Comparison of ENCODE assay signal across 15 cellular contexts in the genomic region with DNA sequence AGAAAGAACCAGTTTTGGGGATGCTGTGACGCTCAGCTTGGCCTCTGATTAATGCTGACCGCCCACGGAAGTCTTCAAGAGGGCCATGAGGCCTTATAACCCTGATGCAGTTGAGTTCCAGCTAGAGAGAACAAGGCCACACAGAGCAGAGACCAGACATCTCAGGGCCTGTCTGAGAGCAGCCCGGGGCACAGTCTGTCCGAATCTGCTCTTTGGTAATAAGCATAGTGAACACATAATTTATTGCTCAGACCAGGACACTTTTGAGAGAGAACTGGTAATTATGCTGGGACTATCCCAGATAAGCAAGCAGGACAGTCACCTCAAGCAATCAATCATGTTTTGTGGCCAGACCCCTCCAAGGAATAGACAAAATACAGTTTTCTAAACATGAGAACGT.
A peak's percentile ranks its signal among the peaks of the same experiment; 100 is the strongest.
DNase-seq lines count a peak whose midpoint lies in the region; ATAC-seq, FAIRE-seq and TF ChIP-seq lines count a peak whose summit lies in the region.
"Had no signal": no experiment of that assay in that cellular context is flagged by ENCODE, and none has a peak within 500 bp of the region (broad histone marks: within the 10 kb centered on the region; RNA-seq: fewer than 3 reads in every experiment).

No MANE protein-coding gene starts in this region.

- H3K4me1 ChIP-seq in HEK293 (ENCODE audit: control insufficient read depth, insufficient read depth, low read length) (no peaks in the 10 kb centered on the region), astrocyte (ENCODE audit: insufficient read depth, low read length) (peaks cover 31% of the 10 kb centered on the region), testis (peaks cover 44% of the 10 kb centered on the region)

- no peak overlapping the region for H3K9ac ChIP-seq in astrocyte (ENCODE audit: low read length)

- TF ChIP-seq POLR2A in testis (IDR thresholded peaks at IDR 0.05), result no peak

- CTCF ChIA-PET in HEK293 (lab: Yijun Ruan, JAX), result interaction anchor here (0.5 to 1.0 kb wide), 3 partner anchors 9 to 1491 kb away, joined by 3 to 4 read pairs (median 3); no protein-coding TSS in a partner anchor

- H3K36me3 Mint-ChIP-seq in astrocyte (ENCODE audit: low read depth, unreplicated experiment), result no peaks in the 10 kb centered on the region

- H3K4me3 ChIP-seq in HEK293 (ENCODE audit: low read depth, low read length) (no peak overlapping the region), astrocyte (ENCODE audit: insufficient read depth, low read depth, low read length) (no peak overlapping the region), testis (no peak overlapping the region)
- H3K4me3 ChIP-seq: Peyer's patch had no signal

- POLR2A ChIA-PET in HEK293 (lab: Yijun Ruan, JAX), result no interaction called here

- no peaks in the 10 kb centered on the region for H3K27me3 ChIP-seq in astrocyte (ENCODE audit: insufficient read depth, low read length)
- no peaks in the 10 kb centered on the region for H3K27me3 ChIP-seq in testis
- H3K27me3 ChIP-seq: Peyer's patch had no signal

- TF ChIP-seq CTCF in HEK293 (tag by site-specific recombination; IDR thresholded peaks at IDR 0.05) (no peak), astrocyte (IDR thresholded peaks at IDR 0.05; ENCODE audit: insufficient read depth, low read depth, low read length) (no peak), testis (IDR thresholded peaks at IDR 0.05) (no peak)

- H3K36me3 ChIP-seq in HEK293 (ENCODE audit: control insufficient read depth in 2 of 2, insufficient read depth in 1 of 2, low read length in 2 of 2) (no peaks in the 10 kb centered on the region), astrocyte (ENCODE audit: insufficient read depth, low read length) (no peaks in the 10 kb centered on the region), testis (ENCODE audit: low read depth, missing control alignments) (no peaks in the 10 kb centered on the region)
- H3K36me3 ChIP-seq: Peyer's patch had no signal

- H3K27ac ChIP-seq in HEK293 (ENCODE audit: extremely low read depth, low read depth, low read length) (no peak overlapping the region), astrocyte (ENCODE audit: low read depth, low read length) (no peak overlapping the region), testis (peak overlapping the region; percentile 50 to 62)

- H3K9me3 ChIP-seq in HEK293 (ENCODE audit: control insufficient read depth, insufficient read depth, low read depth, low read length) (no peaks in the 10 kb centered on the region), astrocyte (ENCODE audit: insufficient read depth, low read depth, low read length) (no peaks in the 10 kb centered on the region), testis (no peaks in the 10 kb centered on the region)
- H3K9me3 ChIP-seq: Peyer's patch had no signal

- ATAC-seq in GM19455 (IDR thresholded peaks at IDR 0.05; ENCODE audit: unreplicated experiment) (no peak), HG02981 (IDR thresholded peaks at IDR 0.05; ENCODE audit: unreplicated experiment) (no peak)

- H3K27me3 Mint-ChIP-seq in astrocyte (ENCODE audit: low read depth, unreplicated experiment), result peaks cover 3% of the 10 kb centered on the region

- peaks cover 35% of the 10 kb centered on the region for H3K4me1 Mint-ChIP-seq in astrocyte (ENCODE audit: low read depth, unreplicated experiment)

- no peak overlapping the region for H3K4me2 ChIP-seq in astrocyte (ENCODE audit: low read length)

- no peak overlapping the region for H3K27ac Mint-ChIP-seq in astrocyte (ENCODE audit: unreplicated experiment)
- H3K27ac Mint-ChIP-seq: activated T-helper 2 cell treated with anti-CD3 and anti-CD28 coated beads, Interferon-gamma antibody, Interleukin-2, Interleukin-4, amounts not matched to agents 10 μg/mL and 5 μg/mL and 100 μg/mL, durations not matched to agents 14 hours and 24 hours and 36 hours had no signal

- H4K20me1 ChIP-seq in astrocyte (ENCODE audit: insufficient read depth, low read length), result no peaks in the 10 kb centered on the region

- H3K9me3 Mint-ChIP-seq in astrocyte (ENCODE audit: unreplicated experiment), result no peaks in the 10 kb centered on the region
- H3K9me3 Mint-ChIP-seq: activated T-helper 2 cell treated with anti-CD3 and anti-CD28 coated beads, Interferon-gamma antibody, Interleukin-2, Interleukin-4, amounts not matched to agents 10 μg/mL and 5 μg/mL and 100 μg/mL, durations not matched to agents 14 hours and 24 hours and 36 hours had no signal

- H3K4me3 Mint-ChIP-seq in astrocyte (ENCODE audit: unreplicated experiment), result no peak overlapping the region

- 52 to 55% methylated on average over 6 of the region's 6 CpGs for WGBS in testis, 2 donors

- no peaks in the 10 kb centered on the region for H3K79me2 ChIP-seq in astrocyte (ENCODE audit: insufficient read depth, low read length)

- intact Hi-C loops in testis (cut with DNase I; ENCODE audit: low total_unique reads), result no loop called here

- DNase-seq in astrocyte (ENCODE audit: low read depth) (peak; percentile 64), mesenteric fat pad (ENCODE audit: low spot score) (peak; percentile 64), testis (no peak), NCI-H748 (lab: John Stamatoyannopoulos, UW; ENCODE audit: unreplicated experiment) (no peak)
- DNase-seq: activated CD4-positive, alpha-beta T cell treated with anti-CD3 and anti-CD28 coated beads, Interleukin-2, amount 50 U/mL, for 1 hour; NCI-H1092; NCI-H510A treated with DMSO at 0.1 percent for 48 hours; retina; stimulated activated CD4-positive, alpha-beta T cell treated with anti-CD3 and anti-CD28 coated beads, Interleukin-4, amount 100 ng/mL, for 4 hours; stimulated activated naive CD4-positive, alpha-beta T cell treated with Interleukin-2 at 50 U/mL for 16 hours had no signal

- no peak for FAIRE-seq in astrocyte (lab: Jason Lieb, UNC)

- H2AFZ ChIP-seq in astrocyte (ENCODE audit: low read depth, low read length), result peak overlapping the region; percentile 53

TF ChIP-seq in HEK293, 187 proteins besides CTCF, POLR2A, EP300 and RAD21 (continues in another document):
- TF ChIP-seq PRDM1 (tag by site-specific recombination; IDR thresholded peaks at IDR 0.05) (no peak), ZBTB48 (tag by site-specific recombination; IDR thresholded peaks at IDR 0.05) (no peak), SP7 (tag by site-specific recombination; IDR thresholded peaks at IDR 0.05) (peak; percentile 80), GLIS2 (tag by site-specific recombination; IDR thresholded peaks at IDR 0.05) (no peak), ZNF354C (tag by site-specific recombination; IDR thresholded peaks at IDR 0.05; ENCODE audit: borderline replicate concordance, low read depth) (no peak), KLF9 (tag by site-specific recombination; IDR thresholded peaks at IDR 0.05; ENCODE audit: low read depth) (no peak), ZBTB20 (tag by site-specific recombination; IDR thresholded peaks at IDR 0.05) (peak; percentile 42; the same call in 1 of the 2 replicates), ZNF585B (tag by site-specific recombination; IDR thresholded peaks at IDR 0.05) (no peak), ZNF791 (tag by site-specific recombination; IDR thresholded peaks at IDR 0.05) (no peak), HOXC10 (CRISPR knock-in tag; IDR thresholded peaks at IDR 0.05) (no peak), ZNF155 (tag by site-specific recombination; IDR thresholded peaks at IDR 0.05) (no peak), WT1 (tag by site-specific recombination; IDR thresholded peaks at IDR 0.05) (no peak), ZBTB21 (tag by site-specific recombination; IDR thresholded peaks at IDR 0.05) (no peak), GLI2 (tag by site-specific recombination; IDR thresholded peaks at IDR 0.05; ENCODE audit: borderline replicate concordance, low read depth) (no peak)
- TF ChIP-seq, protein P1, sequence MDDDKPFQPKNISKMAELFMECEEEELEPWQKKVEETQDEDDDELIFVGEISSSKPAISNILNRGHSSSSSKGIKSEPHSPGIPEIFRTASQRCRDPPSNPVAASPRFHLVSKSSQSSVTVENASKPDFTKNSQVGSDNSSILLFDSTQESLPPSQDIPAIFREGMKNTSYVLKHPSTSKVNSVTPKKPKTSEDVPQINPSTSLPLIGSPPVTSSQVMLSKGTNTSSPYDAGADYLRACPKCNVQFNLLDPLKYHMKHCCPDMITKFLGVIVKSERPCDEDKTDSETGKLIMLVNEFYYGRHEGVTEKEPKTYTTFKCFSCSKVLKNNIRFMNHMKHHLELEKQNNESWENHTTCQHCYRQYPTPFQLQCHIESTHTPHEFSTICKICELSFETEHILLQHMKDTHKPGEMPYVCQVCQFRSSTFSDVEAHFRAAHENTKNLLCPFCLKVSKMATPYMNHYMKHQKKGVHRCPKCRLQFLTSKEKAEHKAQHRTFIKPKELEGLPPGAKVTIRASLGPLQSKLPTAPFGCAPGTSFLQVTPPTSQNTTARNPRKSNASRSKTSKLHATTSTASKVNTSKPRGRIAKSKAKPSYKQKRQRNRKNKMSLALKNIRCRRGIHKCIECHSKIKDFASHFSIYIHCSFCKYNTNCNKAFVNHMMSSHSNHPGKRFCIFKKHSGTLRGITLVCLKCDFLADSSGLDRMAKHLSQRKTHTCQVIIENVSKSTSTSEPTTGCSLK (tag by site-specific recombination; IDR thresholded peaks at IDR 0.05), result no peak
- TF ChIP-seq, protein P2, sequence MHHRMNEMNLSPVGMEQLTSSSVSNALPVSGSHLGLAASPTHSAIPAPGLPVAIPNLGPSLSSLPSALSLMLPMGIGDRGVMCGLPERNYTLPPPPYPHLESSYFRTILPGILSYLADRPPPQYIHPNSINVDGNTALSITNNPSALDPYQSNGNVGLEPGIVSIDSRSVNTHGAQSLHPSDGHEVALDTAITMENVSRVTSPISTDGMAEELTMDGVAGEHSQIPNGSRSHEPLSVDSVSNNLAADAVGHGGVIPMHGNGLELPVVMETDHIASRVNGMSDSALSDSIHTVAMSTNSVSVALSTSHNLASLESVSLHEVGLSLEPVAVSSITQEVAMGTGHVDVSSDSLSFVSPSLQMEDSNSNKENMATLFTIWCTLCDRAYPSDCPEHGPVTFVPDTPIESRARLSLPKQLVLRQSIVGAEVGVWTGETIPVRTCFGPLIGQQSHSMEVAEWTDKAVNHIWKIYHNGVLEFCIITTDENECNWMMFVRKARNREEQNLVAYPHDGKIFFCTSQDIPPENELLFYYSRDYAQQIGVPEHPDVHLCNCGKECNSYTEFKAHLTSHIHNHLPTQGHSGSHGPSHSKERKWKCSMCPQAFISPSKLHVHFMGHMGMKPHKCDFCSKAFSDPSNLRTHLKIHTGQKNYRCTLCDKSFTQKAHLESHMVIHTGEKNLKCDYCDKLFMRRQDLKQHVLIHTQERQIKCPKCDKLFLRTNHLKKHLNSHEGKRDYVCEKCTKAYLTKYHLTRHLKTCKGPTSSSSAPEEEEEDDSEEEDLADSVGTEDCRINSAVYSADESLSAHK (tag by site-specific recombination; IDR thresholded peaks at IDR 0.05), result no peak

Comparison
In these comparisons a context has a peak if more than half of its experiments do, and no peak if none do; other contexts are left out.
1. H3K27ac ChIP-seq: peak in testis (2 of 2); none in HEK293 (single experiment) and astrocyte (single experiment).
2. DNase-seq: peak in astrocyte (single experiment) and mesenteric fat pad (single experiment); none in testis (single experiment) and NCI-H748 (single experiment).